In the genomic region with DNA sequence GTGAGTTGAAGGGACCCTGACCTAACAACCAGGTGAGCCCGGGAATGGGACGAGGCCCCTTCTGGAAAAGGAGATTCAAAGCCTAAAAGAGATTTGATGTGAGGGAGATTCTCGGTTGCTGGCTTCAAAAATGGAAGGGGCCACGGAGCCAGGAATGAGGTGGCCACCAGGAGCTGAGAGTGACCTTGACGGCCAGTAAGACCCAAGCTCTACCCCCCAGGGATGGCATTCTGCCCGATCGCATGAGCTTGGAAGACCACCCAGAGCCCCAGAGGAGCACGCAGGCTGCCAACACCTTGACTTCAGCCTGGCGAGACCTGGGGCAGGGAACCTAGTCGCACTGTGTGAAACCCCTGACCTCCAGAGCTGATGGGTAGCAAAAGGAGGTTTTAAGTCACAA, we compare ENCODE assay signal across 24 cellular contexts.
"Had no signal": no experiment of that assay in that cellular context is flagged by ENCODE, and none has a peak within 500 bp of the region (broad histone marks: within the 10 kb centered on the region; RNA-seq: fewer than 3 reads in every experiment).

No MANE protein-coding gene starts in this region.

- H3K9me3 Mint-ChIP-seq: activated naive CD8-positive, alpha-beta T cell treated with anti-CD3 and anti-CD28 coated beads, Interleukin-2, amount 10 ng/mL, durations not matched to agents 7 days and 5 days; T-helper 1 cell treated with Interleukin-12 subunit alpha and Interleukin-12 subunit beta and Interleukin-4 antibody, amounts not matched to agents 30 μg/mL and 1 μg/mL, for 36 hours had no signal

- DNase-seq: activated CD4-positive, alpha-beta T cell treated with anti-CD3 and anti-CD28 coated beads for 48 hours; activated CD4-positive, alpha-beta T cell treated with anti-CD3 and anti-CD28 coated beads, Interleukin-2, amount 50 U/mL, for 4 hours; activated CD4-positive, CD25-positive, alpha-beta regulatory T cell treated with anti-CD3 and anti-CD28 coated beads, Interleukin-2, amount 50 U/mL, for 72 hours; activated CD8-positive, alpha-beta memory T cell treated with anti-CD3 and anti-CD28 coated beads, Interleukin-2, amount 50 U/mL, for 48 hours; activated CD8-positive, alpha-beta T cell treated with anti-CD3 and anti-CD28 coated beads, Interleukin-2, amount 10 ng/mL, durations not matched to agents 7 days and 5 days; activated naive CD4-positive, alpha-beta T cell treated with anti-CD3 and anti-CD28 coated beads, Interleukin-2, amount 50 U/mL, for 16 hours; activated naive CD8-positive, alpha-beta T cell treated with anti-CD3 and anti-CD28 coated beads, Interleukin-2, amount 10 ng/mL, durations not matched to agents 7 days and 5 days; activated T-cell treated with anti-CD3 and anti-CD28 coated beads, Interleukin-2, amount 50 U/mL, for 1 hour; adrenal gland; aorta; Karpas-422; NCI-H1048; NCI-H1930; NCI-H2171; NCI-H226; NCI-H526; NK-92 treated with Interleukin-12 subunit alpha and Interleukin-12 subunit beta, amount 100 ng/mL, for 24 hours; OCI-M1; Peyer's patch; SHP77 treated with DMSO at 0.1 percent for 48 hours had no signal

- H3K27me3 Mint-ChIP-seq: activated naive CD8-positive, alpha-beta T cell treated with anti-CD3 and anti-CD28 coated beads, Interleukin-2, amount 10 ng/mL, durations not matched to agents 7 days and 5 days had no signal

- H3K36me3 ChIP-seq: adrenal gland, cardiac muscle cell, Peyer's patch had no signal

- H3K27ac ChIP-seq: adrenal gland, cardiac muscle cell, Peyer's patch, RWPE1 had no signal

- H3K4me3 Mint-ChIP-seq: activated CD8-positive, alpha-beta T cell treated with anti-CD3 and anti-CD28 coated beads, Interleukin-2, amount 10 ng/mL, durations not matched to agents 7 days and 5 days; activated naive CD8-positive, alpha-beta T cell treated with anti-CD3 and anti-CD28 coated beads, Interleukin-2, amount 10 ng/mL, durations not matched to agents 7 days and 5 days; T-helper 1 cell treated with Interleukin-12 subunit alpha and Interleukin-12 subunit beta and Interleukin-4 antibody, amounts not matched to agents 30 μg/mL and 1 μg/mL, for 36 hours; WTC11 had no signal

- H3K27me3 ChIP-seq: adrenal gland, cardiac muscle cell, Peyer's patch had no signal

- H3K4me3 ChIP-seq: adrenal gland, cardiac muscle cell, Peyer's patch had no signal

- H3K9me3 ChIP-seq: adrenal gland, Peyer's patch had no signal

- H3K27ac Mint-ChIP-seq: activated CD8-positive, alpha-beta T cell treated with anti-CD3 and anti-CD28 coated beads, Interleukin-2, amount 10 ng/mL, durations not matched to agents 7 days and 5 days; activated naive CD8-positive, alpha-beta T cell treated with anti-CD3 and anti-CD28 coated beads, Interleukin-2, amount 10 ng/mL, durations not matched to agents 7 days and 5 days; T-helper 1 cell treated with Interleukin-12 subunit alpha and Interleukin-12 subunit beta and Interleukin-4 antibody, amounts not matched to agents 30 μg/mL and 1 μg/mL, for 36 hours; WTC11 had no signal

- H3K4me1 ChIP-seq: adrenal gland, Peyer's patch had no signal

- H3K4me1 Mint-ChIP-seq: activated naive CD8-positive, alpha-beta T cell treated with anti-CD3 and anti-CD28 coated beads, Interleukin-2, amount 10 ng/mL, durations not matched to agents 7 days and 5 days; WTC11 had no signal

- H3K36me3 Mint-ChIP-seq: activated naive CD8-positive, alpha-beta T cell treated with anti-CD3 and anti-CD28 coated beads, Interleukin-2, amount 10 ng/mL, durations not matched to agents 7 days and 5 days; WTC11 had no signal
